Comparison of ENCODE assay signal across 10 cellular contexts in genomic region chr11:126265801-126266200, GRCh38. TPM values are rescaled to one million over a fixed set of nuclear protein-coding genes. Genes with fewer than 3 reads are reported as not detected.
DNase-seq lines count a peak whose midpoint lies in the region; ATAC-seq, FAIRE-seq and TF ChIP-seq lines count a peak whose summit lies in the region.
"Had no signal": no experiment of that assay in that cellular context is flagged by ENCODE, and none has a peak within 500 bp of the region (broad histone marks: within the 10 kb centered on the region; RNA-seq: fewer than 3 reads in every experiment).

No MANE protein-coding gene starts in this region.

- peaks cover 32% of the 10 kb centered on the region for H3K4me1 Mint-ChIP-seq in activated CD4-positive, alpha-beta T cell treated with anti-CD3 and anti-CD28 coated beads for 36 hours
- peaks cover 19% of the 10 kb centered on the region for H3K4me1 Mint-ChIP-seq in progenitor cell of endocrine pancreas (ENCODE audit: low read depth)

- no peak for TF ChIP-seq EP300 in K562 (IDR thresholded peaks at IDR 0.05; ENCODE audit: low read length)

- TF ChIP-seq RAD21 in K562 (CRISPR knock-in tag; conservative IDR thresholded peaks at IDR 0.05 in 1 of 2, IDR thresholded peaks at IDR 0.05 in 1 of 2), result no peak

- DNase-seq in activated CD4-positive, alpha-beta T cell treated with anti-CD3 and anti-CD28 coated beads for 36 hours, result no peak
- no peak for DNase-seq in activated CD4-positive, alpha-beta T cell treated with anti-CD3 and anti-CD28 coated beads for 1 hour
- no peak for DNase-seq in K562 (ENCODE audit: extremely low read depth in 1 of 4, low spot score in 3 of 4)
- DNase-seq in progenitor cell of endocrine pancreas (ENCODE audit: low spot score, unreplicated experiment), result no peak
- no peak for DNase-seq in NCI-H2107 (lab: John Stamatoyannopoulos, UW)
- no peak for DNase-seq in NCI-H82 (lab: John Stamatoyannopoulos, UW)
- DNase-seq: nephron progenitor cell; stimulated activated CD4-positive, alpha-beta T cell treated with anti-CD3 and anti-CD28 coated beads, Interleukin-4, amount 100 ng/mL, for 4 hours had no signal

- peaks cover 64% of the 10 kb centered on the region for H3K36me3 Mint-ChIP-seq in activated CD4-positive, alpha-beta T cell treated with anti-CD3 and anti-CD28 coated beads for 36 hours (ENCODE audit: low read depth)
- H3K36me3 Mint-ChIP-seq in progenitor cell of endocrine pancreas (ENCODE audit: insufficient read depth), result peaks cover 24% of the 10 kb centered on the region

- H3K9me1 ChIP-seq in K562 (ENCODE audit: control insufficient read depth, insufficient read depth, low read length), result no peaks in the 10 kb centered on the region

- CTCF ChIA-PET in activated CD4-positive, alpha-beta T cell treated with anti-CD3 and anti-CD28 coated beads for 36 hours (lab: Charles Lee), result no interaction called here
- CTCF ChIA-PET in K562 (lab: Yijun Ruan, JAX; ENCODE audit: low intra/inter-chr PET ratio), result no interaction called here

- no peaks in the 10 kb centered on the region for H4K20me1 ChIP-seq in K562 (replicated peaks; ENCODE audit: control insufficient read depth, insufficient read depth, low read length)

- H3K9me3 Mint-ChIP-seq in activated CD4-positive, alpha-beta T cell treated with anti-CD3 and anti-CD28 coated beads for 36 hours (ENCODE audit: low read depth), result no peaks in the 10 kb centered on the region
- no peaks in the 10 kb centered on the region for H3K9me3 Mint-ChIP-seq in progenitor cell of endocrine pancreas (ENCODE audit: low read depth)
- H3K9me3 Mint-ChIP-seq: nephron progenitor cell had no signal

- H3K4me2 ChIP-seq in K562 (ENCODE audit: insufficient read depth, low read length), result no peak overlapping the region
- H3K4me2 ChIP-seq: hepatocyte had no signal

- TF ChIP-seq CTCF in K562 (IDR thresholded peaks at IDR 0.05 in 2 of 3, conservative IDR thresholded peaks at IDR 0.05 in 1 of 3; ENCODE audit: insufficient read depth in 2 of 3, low read depth in 1 of 3, low read length in 3 of 3) (0 out of 6 replicates have a peak, but pooled peaks of 1 of the 3 experiments have one; percentile 17), progenitor cell of endocrine pancreas (IDR thresholded peaks at IDR 0.05; ENCODE audit: unreplicated experiment) (no peak)

- no peak overlapping the region for H2AFZ ChIP-seq in K562 (ENCODE audit: low read depth, low read length)
- H2AFZ ChIP-seq: hepatocyte had no signal

- H3K4me1 ChIP-seq in K562 (replicated peaks in 1 of 2; ENCODE audit: control insufficient read depth in 2 of 2, insufficient read depth in 2 of 2, low read length in 2 of 2), result peaks cover 4 to 11% of the 10 kb centered on the region in 2 experiments; a peak in 3 of 5 replicates

- H3K27ac Mint-ChIP-seq in activated CD4-positive, alpha-beta T cell treated with anti-CD3 and anti-CD28 coated beads for 36 hours, result peak overlapping the region; percentile 4
- no peak overlapping the region for H3K27ac Mint-ChIP-seq in progenitor cell of endocrine pancreas

- TF ChIP-seq POLR2A in K562 (conservative IDR thresholded peaks at IDR 0.05), result peak; percentile 17; the same call in 1 of the 2 replicates

- peaks cover 43% of the 10 kb centered on the region for H3K79me2 ChIP-seq in K562 (ENCODE audit: control insufficient read depth, insufficient read depth, low read length)

- POLR2A ChIA-PET in activated CD4-positive, alpha-beta T cell treated with anti-CD3 and anti-CD28 coated beads for 36 hours (lab: Charles Lee), result interaction anchor here (1.0 kb wide), 1 partner anchor 363 kb away, joined by 4 read pairs; the partner anchor contains the start of gene PUS3
- POLR2A ChIA-PET in K562 (lab: Yijun Ruan, JAX), result interaction anchor here (0.8 kb wide), 2 partner anchors 9 to 25 kb away, joined by 3 read pairs; no protein-coding TSS in a partner anchor

- no peak overlapping the region for H3K9ac ChIP-seq in K562 (ENCODE audit: insufficient read depth in 1 of 2, low read depth in 2 of 2, low read length in 2 of 2)

- no peaks in the 10 kb centered on the region for H3K9me3 ChIP-seq in K562 (replicated peaks; ENCODE audit: control insufficient read depth, insufficient read depth, low read depth, low read length)

- no peaks in the 10 kb centered on the region for H3K27me3 Mint-ChIP-seq in activated CD4-positive, alpha-beta T cell treated with anti-CD3 and anti-CD28 coated beads for 36 hours
- no peaks in the 10 kb centered on the region for H3K27me3 Mint-ChIP-seq in progenitor cell of endocrine pancreas

- in situ Hi-C loops in K562 (cut with MboI), result no loop called here

- no peaks in the 10 kb centered on the region; a peak in 1 of 5 replicates for H3K27me3 ChIP-seq in K562 (ENCODE audit: control insufficient read depth in 2 of 2, insufficient read depth in 2 of 2, low read length in 2 of 2)
- H3K27me3 ChIP-seq: hepatocyte had no signal

- WGBS in K562 (ENCODE audit: insufficient coverage, low coverage, missing lambda C conversion rate), result 95% methylated on average over 8 of the region's 8 CpGs

- H3K27ac ChIP-seq in K562 (ENCODE audit: extremely low read depth, low read depth, low read length), result no peak overlapping the region
- H3K27ac ChIP-seq: hepatocyte had no signal

- H3K4me3 ChIP-seq in K562, result no peak overlapping the region
- H3K4me3 ChIP-seq: hepatocyte had no signal

- no TSS peak for BruUV-seq in K562 (replicated peaks; lab: Mats Ljungman, UMichigan)

- intact Hi-C loops in activated CD4-positive, alpha-beta T cell treated with anti-CD3 and anti-CD28 coated beads for 36 hours (cut with DNase I, micrococcal nuclease), result loop anchor here in 1 of 2 experiments (5.0 to 10.0 kb wide), 2 partner anchors 641 to 1154 kb away; partner anchors contain the start of genes CHEK1 and TMEM218
- intact Hi-C loops in K562 (cut with micrococcal nuclease), result no loop called here

- peaks cover 77% of the 10 kb centered on the region for H3K36me3 ChIP-seq in K562 (ENCODE audit: control insufficient read depth, insufficient read depth, low read length)

- no peak overlapping the region for H3K4me3 Mint-ChIP-seq in activated CD4-positive, alpha-beta T cell treated with anti-CD3 and anti-CD28 coated beads for 36 hours
- H3K4me3 Mint-ChIP-seq in progenitor cell of endocrine pancreas (ENCODE audit: low read depth), result peak overlapping the region; percentile 7

- no peak for FAIRE-seq in K562 (lab: Jason Lieb, UNC)
- FAIRE-seq: urothelium cell line had no signal

- ATAC-seq in activated CD4-positive, alpha-beta T cell treated with anti-CD3 and anti-CD28 coated beads for 36 hours, result no peak
- ATAC-seq in K562, result no peak

RNA-seq across cellular contexts. Expression of gene SRPRA, which starts 2.9 kb away (rescaled TPM):
- total RNA-seq in activated CD4-positive, alpha-beta T cell treated with anti-CD3 and anti-CD28 coated beads for 36 hours, result 100 to 1,000 TPM; 131 to 139 TPM
- total RNA-seq in K562 (2011; cell fraction: chromatin; rRNA removed; ENCODE audit: low replicate concordance), result 416 and 492 TPM in 2 replicates
- 234 TPM in 2 replicates for total RNA-seq in K562 (2011; cell fraction: nucleolus; rRNA removed)
- total RNA-seq in K562 (2011; cell fraction: nucleoplasm; rRNA removed), result 263 and 270 TPM in 2 replicates
- total RNA-seq in K562 (2014; rRNA removed) (56.9 and 72.5 TPM in 2 replicates), K562 (2014; rRNA removed; fragmentation: Illumina TruSeq; extraction: Trizol) (68.8 and 73.6 TPM in 2 replicates), K562 (2015; rRNA removed; fragmentation: Illumina TruSeq; extraction: Trizol) (74.6 and 75.8 TPM in 2 replicates), K562 (2021) (108 and 112 TPM in 2 replicates), progenitor cell of endocrine pancreas (79.2 and 80.9 TPM in 2 replicates)
- polyA plus RNA-seq in K562 (2011; rRNA removed) (89.6 and 93.4 TPM in 2 replicates), K562 (2014; fragmentation: Illumina TruSeq; extraction: Trizol) (114 and 124 TPM in 2 replicates), K562 (2014; fragmentation: Nextera tagmentation; extraction: Ambion mirVana) (100 to 1,000 TPM in 1 of 2 experiments, 10 to 100 TPM in 1; 33.5 to 106 TPM), K562 (2014; rRNA removed) (78.0 and 80.0 TPM in 2 replicates)
- polyA plus RNA-seq in K562 (2011; cell fraction: cytosol; rRNA removed), result 95.3 and 119 TPM in 2 replicates
- polyA plus RNA-seq in K562 (2011; cell fraction: nucleus; rRNA removed), result 205 and 262 TPM in 2 replicates
- polyA plus RNA-seq in K562 (2012), result 86.3 and 141 TPM in 2 replicates
- 103 and 132 TPM in 2 replicates for polyA minus RNA-seq in K562 (2011; rRNA and poly(A)+ RNA removed)
- polyA minus RNA-seq in K562 (2011; cell fraction: cytosol; rRNA and poly(A)+ RNA removed), result 50.4 and 71.8 TPM in 2 replicates
- polyA minus RNA-seq in K562 (2011; cell fraction: nucleus; rRNA and poly(A)+ RNA removed), result 97.2 and 106 TPM in 2 replicates

RNA-seq across cellular contexts. Expression of gene FOXRED1, which starts 3.2 kb away (rescaled TPM):
- 10 to 100 TPM; 39.0 to 43.7 TPM for total RNA-seq in activated CD4-positive, alpha-beta T cell treated with anti-CD3 and anti-CD28 coated beads for 36 hours
- total RNA-seq in K562 (2011; cell fraction: chromatin; rRNA removed; ENCODE audit: low replicate concordance), result 196 and 237 TPM in 2 replicates
- 99.1 and 124 TPM in 2 replicates for total RNA-seq in K562 (2011; cell fraction: nucleolus; rRNA removed)
- total RNA-seq in K562 (2011; cell fraction: nucleoplasm; rRNA removed), result 161 and 215 TPM in 2 replicates
- total RNA-seq in K562 (2014; rRNA removed) (52.4 and 62.7 TPM in 2 replicates), K562 (2014; rRNA removed; fragmentation: Illumina TruSeq; extraction: Trizol) (39.1 and 48.1 TPM in 2 replicates), K562 (2015; rRNA removed; fragmentation: Illumina TruSeq; extraction: Trizol) (53.1 and 55.2 TPM in 2 replicates), K562 (2021) (63.4 and 63.6 TPM in 2 replicates), progenitor cell of endocrine pancreas (63.8 and 64.7 TPM in 2 replicates)
- polyA plus RNA-seq in K562 (2011; rRNA removed) (58.6 and 83.5 TPM in 2 replicates), K562 (2014; fragmentation: Illumina TruSeq; extraction: Trizol) (73.3 and 80.3 TPM in 2 replicates), K562 (2014; fragmentation: Nextera tagmentation; extraction: Ambion mirVana) (10 to 100 TPM; 14.1 to 26.2 TPM), K562 (2014; rRNA removed) (93.2 and 94.4 TPM in 2 replicates)
- polyA plus RNA-seq in K562 (2011; cell fraction: cytosol; rRNA removed), result 81.0 and 172 TPM in 2 replicates
- 104 and 170 TPM in 2 replicates for polyA plus RNA-seq in K562 (2011; cell fraction: nucleus; rRNA removed)
- 51.6 and 56.6 TPM in 2 replicates for polyA plus RNA-seq in K562 (2012)
- polyA minus RNA-seq in K562 (2011; rRNA and poly(A)+ RNA removed), result 32.7 and 55.3 TPM in 2 replicates
- polyA minus RNA-seq in K562 (2011; cell fraction: cytosol; rRNA and poly(A)+ RNA removed), result 15.6 and 31.4 TPM in 2 replicates
- 31.7 and 34.6 TPM in 2 replicates for polyA minus RNA-seq in K562 (2011; cell fraction: nucleus; rRNA and poly(A)+ RNA removed)

RNA-seq across cellular contexts. Expression of gene TIRAP, which starts 17.1 kb away (rescaled TPM):
- 1 to 10 TPM; 5.3 to 7.5 TPM for total RNA-seq in activated CD4-positive, alpha-beta T cell treated with anti-CD3 and anti-CD28 coated beads for 36 hours
- total RNA-seq in K562 (2011; cell fraction: chromatin; rRNA removed; ENCODE audit: low replicate concordance), result 6.0 and 9.3 TPM in 2 replicates
- total RNA-seq in K562 (2011; cell fraction: nucleolus; rRNA removed), result 5.7 and 7.0 TPM in 2 replicates
- 5.2 and 5.5 TPM in 2 replicates for total RNA-seq in K562 (2011; cell fraction: nucleoplasm; rRNA removed)
- total RNA-seq in K562 (2014; rRNA removed) (1.7 and 2.9 TPM in 2 replicates), K562 (2014; rRNA removed; fragmentation: Illumina TruSeq; extraction: Trizol) (3.0 and 3.7 TPM in 2 replicates), K562 (2015; rRNA removed; fragmentation: Illumina TruSeq; extraction: Trizol) (5.2 and 5.4 TPM in 2 replicates), K562 (2021) (5.3 and 6.2 TPM in 2 replicates), progenitor cell of endocrine pancreas (12.8 and 14.3 TPM in 2 replicates)
- polyA plus RNA-seq in K562 (2011; rRNA removed) (1.7 and 3.6 TPM in 2 replicates), K562 (2014; fragmentation: Illumina TruSeq; extraction: Trizol) (7.8 and 8.7 TPM in 2 replicates), K562 (2014; fragmentation: Nextera tagmentation; extraction: Ambion mirVana) (1 to 10 TPM in 1 of 2 experiments, under 1 TPM in 1; 0.60 to 1.3 TPM), K562 (2014; rRNA removed) (3.2 and 4.9 TPM in 2 replicates)
- polyA plus RNA-seq in K562 (2011; cell fraction: cytosol; rRNA removed), result 2.8 and 7.5 TPM in 2 replicates
- 1.7 and 3.8 TPM in 2 replicates for polyA plus RNA-seq in K562 (2011; cell fraction: nucleus; rRNA removed)
- 4.9 and 7.3 TPM in 2 replicates for polyA plus RNA-seq in K562 (2012)
- 1.8 and 3.3 TPM in 2 replicates for polyA minus RNA-seq in K562 (2011; rRNA and poly(A)+ RNA removed)
- polyA minus RNA-seq in K562 (2011; cell fraction: cytosol; rRNA and poly(A)+ RNA removed), result 1.4 and 3.7 TPM in 2 replicates
- 2.3 and 2.7 TPM in 2 replicates for polyA minus RNA-seq in K562 (2011; cell fraction: nucleus; rRNA and poly(A)+ RNA removed)

RNA-seq across cellular contexts. Expression of gene DCPS, which starts 38.1 kb away (rescaled TPM):
- 10 to 100 TPM; 29.7 to 39.3 TPM for total RNA-seq in activated CD4-positive, alpha-beta T cell treated with anti-CD3 and anti-CD28 coated beads for 36 hours
- total RNA-seq in K562 (2011; cell fraction: chromatin; rRNA removed; ENCODE audit: low replicate concordance), result 5.6 and 9.2 TPM in 2 replicates
- total RNA-seq in K562 (2011; cell fraction: nucleolus; rRNA removed), result 11.2 and 12.0 TPM in 2 replicates
- 7.4 and 9.0 TPM in 2 replicates for total RNA-seq in K562 (2011; cell fraction: nucleoplasm; rRNA removed)
- total RNA-seq in K562 (2014; rRNA removed) (16.5 and 23.8 TPM in 2 replicates), K562 (2014; rRNA removed; fragmentation: Illumina TruSeq; extraction: Trizol) (10.8 and 11.1 TPM in 2 replicates), K562 (2015; rRNA removed; fragmentation: Illumina TruSeq; extraction: Trizol) (17.9 and 18.9 TPM in 2 replicates), K562 (2021) (23.0 and 24.6 TPM in 2 replicates), progenitor cell of endocrine pancreas (14.1 and 17.9 TPM in 2 replicates)
- polyA plus RNA-seq in K562 (2011; rRNA removed) (16.8 and 25.9 TPM in 2 replicates), K562 (2014; fragmentation: Illumina TruSeq; extraction: Trizol) (37.2 and 38.1 TPM in 2 replicates), K562 (2014; fragmentation: Nextera tagmentation; extraction: Ambion mirVana) (10 to 100 TPM in 1 of 2 experiments, 1 to 10 TPM in 1; 8.7 to 17.8 TPM), K562 (2014; rRNA removed) (23.3 and 27.2 TPM in 2 replicates)
- polyA plus RNA-seq in K562 (2011; cell fraction: cytosol; rRNA removed), result 27.0 and 56.5 TPM in 2 replicates
- polyA plus RNA-seq in K562 (2011; cell fraction: nucleus; rRNA removed), result 7.1 and 12.9 TPM in 2 replicates
- 21.5 and 26.3 TPM in 2 replicates for polyA plus RNA-seq in K562 (2012)
- polyA minus RNA-seq in K562 (2011; rRNA and poly(A)+ RNA removed), result 6.6 and 12.8 TPM in 2 replicates
- 9.0 and 12.5 TPM in 2 replicates for polyA minus RNA-seq in K562 (2011; cell fraction: cytosol; rRNA and poly(A)+ RNA removed)
- polyA minus RNA-seq in K562 (2011; cell fraction: nucleus; rRNA and poly(A)+ RNA removed), result 5.8 and 6.1 TPM in 2 replicates

RNA-seq across cellular contexts. Expression of gene FAM118B, which starts 54.2 kb away (rescaled TPM):
- 1 to 10 TPM; 8.9 to 9.0 TPM for total RNA-seq in activated CD4-positive, alpha-beta T cell treated with anti-CD3 and anti-CD28 coated beads for 36 hours
- total RNA-seq in K562 (2011; cell fraction: chromatin; rRNA removed; ENCODE audit: low replicate concordance), result 19.2 and 31.7 TPM in 2 replicates
- total RNA-seq in K562 (2011; cell fraction: nucleolus; rRNA removed), result 10.5 and 13.8 TPM in 2 replicates
- total RNA-seq in K562 (2011; cell fraction: nucleoplasm; rRNA removed), result 20.2 and 35.6 TPM in 2 replicates
- total RNA-seq in K562 (2014; rRNA removed), result 12.0 and 15.0 TPM in 2 replicates
- total RNA-seq in K562 (2014; rRNA removed; fragmentation: Illumina TruSeq; extraction: Trizol), result 22.1 and 25.1 TPM in 2 replicates
- 23.4 and 27.3 TPM in 2 replicates for total RNA-seq in K562 (2015; rRNA removed; fragmentation: Illumina TruSeq; extraction: Trizol)
- total RNA-seq in K562 (2021), result 17.8 and 19.0 TPM in 2 replicates
- 12.4 and 23.9 TPM in 2 replicates for polyA plus RNA-seq in K562 (2011; rRNA removed)
- 7.1 and 7.7 TPM in 2 replicates for polyA plus RNA-seq in K562 (2011; cell fraction: cytosol; rRNA removed)
- polyA plus RNA-seq in K562 (2011; cell fraction: nucleus; rRNA removed), result 6.8 and 7.1 TPM in 2 replicates
- 11.3 and 18.0 TPM in 2 replicates for polyA plus RNA-seq in K562 (2012)
- 17.6 and 20.0 TPM in 2 replicates for polyA plus RNA-seq in K562 (2014; fragmentation: Illumina TruSeq; extraction: Trizol)
- 10 to 100 TPM; 31.8 to 49.0 TPM for polyA plus RNA-seq in K562 (2014; fragmentation: Nextera tagmentation; extraction: Ambion mirVana)
- polyA plus RNA-seq in K562 (2014; rRNA removed), result 13.8 and 17.2 TPM in 2 replicates
- 12.1 and 15.2 TPM in 2 replicates for polyA minus RNA-seq in K562 (2011; rRNA and poly(A)+ RNA removed)
- 4.2 and 5.3 TPM in 2 replicates for polyA minus RNA-seq in K562 (2011; cell fraction: cytosol; rRNA and poly(A)+ RNA removed)
- polyA minus RNA-seq in K562 (2011; cell fraction: nucleus; rRNA and poly(A)+ RNA removed), result 7.8 and 9.3 TPM in 2 replicates
- 32.4 and 35.2 TPM in 2 replicates for total RNA-seq in progenitor cell of endocrine pancreas
